ENCODE assay signal across 2 cellular contexts in the genomic region with DNA sequence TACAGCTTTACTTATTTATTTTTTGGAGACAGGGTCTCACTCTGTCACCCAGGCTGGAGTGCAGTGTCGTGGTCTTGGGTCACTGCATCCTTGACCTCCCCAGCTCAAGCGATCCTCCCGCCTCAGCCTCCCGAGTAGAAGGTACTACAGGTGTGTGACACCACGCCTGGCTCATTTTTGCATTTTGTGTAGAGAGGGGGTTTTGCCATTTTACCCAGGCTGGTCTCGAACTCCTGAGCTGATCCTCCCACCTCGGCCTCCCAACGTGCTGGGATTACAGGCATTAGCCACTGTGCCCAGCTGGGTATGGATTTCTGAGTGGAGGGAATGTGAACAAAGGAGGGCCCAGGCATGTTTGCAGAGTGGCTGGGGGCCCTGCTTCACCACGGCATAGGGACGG.
TF ChIP-seq lines count a peak whose summit lies in the region.

No MANE protein-coding gene starts in this region.

TF ChIP-seq in GM12891, 5 proteins besides CTCF, POLR2A, EP300 and RAD21:
- TF ChIP-seq POLR2AphosphoS5 (IDR thresholded peaks at IDR 0.05; ENCODE audit: low read depth, low read length), result peak; percentile 51
- no peak for TF ChIP-seq PAX5 (IDR thresholded peaks at IDR 0.05; ENCODE audit: insufficient read depth, low read length, severe bottlenecking)
- TF ChIP-seq POU2F2 (IDR thresholded peaks at IDR 0.05; ENCODE audit: low read depth, low read length), result 0 out of 2 replicates have a peak, but pooled peaks have one; percentile 39
- TF ChIP-seq TAF1 (IDR thresholded peaks at IDR 0.05; ENCODE audit: low read depth, low read length), result no peak
- no peak for TF ChIP-seq SPI1 (IDR thresholded peaks at IDR 0.05; ENCODE audit: low read depth, low read length)
TF ChIP-seq in GM12891: peak in this region for 2.

TF ChIP-seq in K562, 482 proteins besides CTCF, POLR2A, EP300 and RAD21:
- TF ChIP-seq LEF1 (IDR thresholded peaks at IDR 0.05), result no peak
- TF ChIP-seq, protein P1, sequence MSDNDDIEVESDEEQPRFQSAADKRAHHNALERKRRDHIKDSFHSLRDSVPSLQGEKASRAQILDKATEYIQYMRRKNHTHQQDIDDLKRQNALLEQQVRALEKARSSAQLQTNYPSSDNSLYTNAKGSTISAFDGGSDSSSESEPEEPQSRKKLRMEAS (CRISPR knock-in tag; IDR thresholded peaks at IDR 0.05), result 0 out of 2 replicates have a peak, but pooled peaks have one; percentile 17
